ENCODE assay signal across 20 cellular contexts in genomic region chr7:124989911-124990310, GRCh38.
"Had no signal": no experiment of that assay in that cellular context is flagged by ENCODE, and none has a peak within 500 bp of the region (broad histone marks: within the 10 kb centered on the region; RNA-seq: fewer than 3 reads in every experiment).

No MANE protein-coding gene starts in this region.

- H3K27me3 Mint-ChIP-seq: activated B cell treated with CpG ODN at 0.5 μM for 24 hours; activated CD4-positive, alpha-beta memory T cell treated with anti-CD3 and anti-CD28 coated beads, Interleukin-2, amount 10 ng/mL, durations not matched to agents 7 days and 5 days; activated T-helper 17 cell treated with anti-CD3 and anti-CD28 coated beads, Interleukin-2, amount 50 U/mL, for 72 hours; progenitor cell of endocrine pancreas had no signal

- H3K4me3 Mint-ChIP-seq: activated B cell treated with CpG ODN at 0.5 μM for 24 hours; activated CD4-positive, alpha-beta memory T cell treated with anti-CD3 and anti-CD28 coated beads, Interleukin-2, amount 10 ng/mL, durations not matched to agents 7 days and 5 days; activated T-helper 17 cell treated with anti-CD3 and anti-CD28 coated beads, Interleukin-2, amount 50 U/mL, for 72 hours had no signal

- H3K9me3 Mint-ChIP-seq: activated B cell treated with CpG ODN at 0.5 μM for 24 hours; activated CD4-positive, alpha-beta memory T cell treated with anti-CD3 and anti-CD28 coated beads, Interleukin-2, amount 10 ng/mL, durations not matched to agents 7 days and 5 days; activated T-helper 17 cell treated with anti-CD3 and anti-CD28 coated beads, Interleukin-2, amount 50 U/mL, for 72 hours had no signal

- DNase-seq: activated B cell treated with CpG ODN at 0.5 μM for 24 hours; activated CD4-positive, alpha-beta memory T cell treated with anti-CD3 and anti-CD28 coated beads, Interleukin-2, amount 10 ng/mL, durations not matched to agents 7 days and 5 days; activated CD4-positive, alpha-beta T cell treated with anti-CD3 and anti-CD28 coated beads for 4 hours; activated naive CD4-positive, alpha-beta T cell; activated T-cell treated with anti-CD3 and anti-CD28 coated beads, Interleukin-2, amount 50 U/mL, for 1 hour; aorta; dorsolateral prefrontal cortex; kidney; left ventricle myocardium inferior; occipital lobe; stimulated activated CD4-positive, alpha-beta T cell treated with anti-CD3 and anti-CD28 coated beads, Interleukin-15, amount 100 ng/mL, for 24 hours; stimulated activated CD4-positive, alpha-beta T cell treated with anti-CD3 and anti-CD28 coated beads, Interleukin-2, amount 100 ng/mL, for 48 hours; stomach; testis; upper lobe of right lung had no signal

- H3K36me3 ChIP-seq: cardiac muscle cell, left ventricle myocardium inferior, right atrium auricular region, stomach, upper lobe of right lung had no signal

- H3K27me3 ChIP-seq: cardiac muscle cell, dorsolateral prefrontal cortex, right atrium auricular region, stomach, testis, upper lobe of right lung had no signal

- H3K27ac ChIP-seq: cardiac muscle cell, dorsolateral prefrontal cortex, left ventricle myocardium inferior, right atrium auricular region, skin epidermis, stomach, testis, upper lobe of right lung had no signal

- H3K9me3 ChIP-seq: left ventricle myocardium inferior, right atrium auricular region, testis, upper lobe of right lung had no signal

- H3K4me1 ChIP-seq: right atrium auricular region, stomach, testis, upper lobe of right lung had no signal

- H3K4me3 ChIP-seq: cardiac muscle cell, dorsolateral prefrontal cortex, left ventricle myocardium inferior, right atrium auricular region, skin epidermis, stomach, testis, upper lobe of right lung had no signal

- H3K4me1 Mint-ChIP-seq: activated B cell treated with CpG ODN at 0.5 μM for 24 hours; activated CD4-positive, alpha-beta memory T cell treated with anti-CD3 and anti-CD28 coated beads, Interleukin-2, amount 10 ng/mL, durations not matched to agents 7 days and 5 days; activated T-helper 17 cell treated with anti-CD3 and anti-CD28 coated beads, Interleukin-2, amount 50 U/mL, for 72 hours had no signal

- H3K27ac Mint-ChIP-seq: activated B cell treated with CpG ODN at 0.5 μM for 24 hours; activated CD4-positive, alpha-beta memory T cell treated with anti-CD3 and anti-CD28 coated beads, Interleukin-2, amount 10 ng/mL, durations not matched to agents 7 days and 5 days; activated T-helper 17 cell treated with anti-CD3 and anti-CD28 coated beads, Interleukin-2, amount 50 U/mL, for 72 hours; progenitor cell of endocrine pancreas had no signal
